1 cellular context compared by ENCODE assay signal in the genomic region with DNA sequence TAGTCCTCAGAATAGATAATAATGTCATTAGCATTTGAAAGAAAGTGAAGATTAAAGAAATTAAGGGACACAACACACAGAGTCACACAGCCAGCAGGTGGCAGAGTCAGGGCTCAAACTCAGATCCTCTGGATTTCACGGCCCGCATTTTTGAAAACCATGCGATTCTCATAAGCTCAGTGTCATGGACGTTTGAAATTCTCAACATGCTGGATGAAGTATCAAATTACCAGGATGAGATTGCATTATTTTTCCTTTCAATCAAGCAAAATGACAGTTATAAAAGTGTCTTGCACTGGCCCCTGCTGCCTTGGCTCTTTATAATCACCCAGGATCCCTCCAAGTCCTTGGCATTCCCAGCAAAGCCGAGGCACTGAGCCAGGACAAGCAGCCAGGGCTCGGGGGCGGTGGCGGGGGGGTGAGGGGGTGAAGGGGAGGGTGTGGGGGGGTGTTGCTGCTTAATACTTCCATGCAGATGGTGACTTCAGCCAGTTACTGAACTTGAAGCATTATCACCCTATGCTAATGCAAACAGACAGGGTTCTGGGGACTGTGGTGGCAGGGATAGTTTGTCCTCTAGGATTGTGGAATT.
TF ChIP-seq lines count a peak whose summit lies in the region.

No MANE protein-coding gene starts in this region.

TF ChIP-seq in HepG2, 621 proteins besides CTCF, POLR2A, EP300 and RAD21 (continued from another document):
- TF ChIP-seq ZNF432 (CRISPR knock-in tag; IDR thresholded peaks at IDR 0.05; ENCODE audit: borderline replicate concordance), result no peak
- TF ChIP-seq, protein P1, sequence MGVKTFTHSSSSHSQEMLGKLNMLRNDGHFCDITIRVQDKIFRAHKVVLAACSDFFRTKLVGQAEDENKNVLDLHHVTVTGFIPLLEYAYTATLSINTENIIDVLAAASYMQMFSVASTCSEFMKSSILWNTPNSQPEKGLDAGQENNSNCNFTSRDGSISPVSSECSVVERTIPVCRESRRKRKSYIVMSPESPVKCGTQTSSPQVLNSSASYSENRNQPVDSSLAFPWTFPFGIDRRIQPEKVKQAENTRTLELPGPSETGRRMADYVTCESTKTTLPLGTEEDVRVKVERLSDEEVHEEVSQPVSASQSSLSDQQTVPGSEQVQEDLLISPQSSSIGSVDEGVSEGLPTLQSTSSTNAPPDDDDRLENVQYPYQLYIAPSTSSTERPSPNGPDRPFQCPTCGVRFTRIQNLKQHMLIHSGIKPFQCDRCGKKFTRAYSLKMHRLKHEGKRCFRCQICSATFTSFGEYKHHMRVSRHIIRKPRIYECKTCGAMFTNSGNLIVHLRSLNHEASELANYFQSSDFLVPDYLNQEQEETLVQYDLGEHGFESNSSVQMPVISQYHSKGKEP (CRISPR knock-in tag; IDR thresholded peaks at IDR 0.05), result no peak
- TF ChIP-seq ZMYM4 (CRISPR knock-in tag; IDR thresholded peaks at IDR 0.05), result peak; percentile 33; the same call in 1 of the 2 replicates
- TF ChIP-seq NFKB2 (CRISPR knock-in tag; IDR thresholded peaks at IDR 0.05; ENCODE audit: borderline replicate concordance), result no peak
- TF ChIP-seq, protein P2, sequence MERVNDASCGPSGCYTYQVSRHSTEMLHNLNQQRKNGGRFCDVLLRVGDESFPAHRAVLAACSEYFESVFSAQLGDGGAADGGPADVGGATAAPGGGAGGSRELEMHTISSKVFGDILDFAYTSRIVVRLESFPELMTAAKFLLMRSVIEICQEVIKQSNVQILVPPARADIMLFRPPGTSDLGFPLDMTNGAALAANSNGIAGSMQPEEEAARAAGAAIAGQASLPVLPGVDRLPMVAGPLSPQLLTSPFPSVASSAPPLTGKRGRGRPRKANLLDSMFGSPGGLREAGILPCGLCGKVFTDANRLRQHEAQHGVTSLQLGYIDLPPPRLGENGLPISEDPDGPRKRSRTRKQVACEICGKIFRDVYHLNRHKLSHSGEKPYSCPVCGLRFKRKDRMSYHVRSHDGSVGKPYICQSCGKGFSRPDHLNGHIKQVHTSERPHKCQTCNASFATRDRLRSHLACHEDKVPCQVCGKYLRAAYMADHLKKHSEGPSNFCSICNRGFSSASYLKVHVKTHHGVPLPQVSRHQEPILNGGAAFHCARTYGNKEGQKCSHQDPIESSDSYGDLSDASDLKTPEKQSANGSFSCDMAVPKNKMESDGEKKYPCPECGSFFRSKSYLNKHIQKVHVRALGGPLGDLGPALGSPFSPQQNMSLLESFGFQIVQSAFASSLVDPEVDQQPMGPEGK (CRISPR knock-in tag; IDR thresholded peaks at IDR 0.05), result peak; percentile 11; the same call in 1 of the 2 replicates
- no peak for TF ChIP-seq KLF6 (CRISPR knock-in tag; IDR thresholded peaks at IDR 0.05)
- TF ChIP-seq MIXL1 (CRISPR knock-in tag; IDR thresholded peaks at IDR 0.05), result 0 out of 2 replicates have a peak, but pooled peaks have one; percentile 36
- TF ChIP-seq RBM39 (IDR thresholded peaks at IDR 0.05; ENCODE audit: low read depth, low read length, poor library complexity, severe bottlenecking), result no peak
- TF ChIP-seq ZMAT3 (CRISPR knock-in tag; conservative IDR thresholded peaks at IDR 0.05), result 0 out of 2 replicates have a peak, but pooled peaks have one; percentile 33
- TF ChIP-seq ZNF616 (CRISPR knock-in tag; IDR thresholded peaks at IDR 0.05; ENCODE audit: low read depth), result no peak
- TF ChIP-seq ZNF746 (CRISPR knock-in tag; IDR thresholded peaks at IDR 0.05), result no peak
- no peak for TF ChIP-seq PRMT3 (CRISPR knock-in tag; IDR thresholded peaks at IDR 0.05; ENCODE audit: borderline replicate concordance, low read depth)
- no peak for TF ChIP-seq ZNF367 (CRISPR knock-in tag; IDR thresholded peaks at IDR 0.05; ENCODE audit: borderline replicate concordance)
- TF ChIP-seq, protein P3, sequence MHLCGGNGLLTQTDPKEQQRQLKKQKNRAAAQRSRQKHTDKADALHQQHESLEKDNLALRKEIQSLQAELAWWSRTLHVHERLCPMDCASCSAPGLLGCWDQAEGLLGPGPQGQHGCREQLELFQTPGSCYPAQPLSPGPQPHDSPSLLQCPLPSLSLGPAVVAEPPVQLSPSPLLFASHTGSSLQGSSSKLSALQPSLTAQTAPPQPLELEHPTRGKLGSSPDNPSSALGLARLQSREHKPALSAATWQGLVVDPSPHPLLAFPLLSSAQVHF (CRISPR knock-in tag; IDR thresholded peaks at IDR 0.05), result no peak
- 0 out of 2 replicates have a peak, but pooled peaks have one; percentile 31 for TF ChIP-seq ZFX (CRISPR knock-in tag; IDR thresholded peaks at IDR 0.05; ENCODE audit: low read depth)
